ENCODE assay signal across 8 cellular contexts in the genomic region with DNA sequence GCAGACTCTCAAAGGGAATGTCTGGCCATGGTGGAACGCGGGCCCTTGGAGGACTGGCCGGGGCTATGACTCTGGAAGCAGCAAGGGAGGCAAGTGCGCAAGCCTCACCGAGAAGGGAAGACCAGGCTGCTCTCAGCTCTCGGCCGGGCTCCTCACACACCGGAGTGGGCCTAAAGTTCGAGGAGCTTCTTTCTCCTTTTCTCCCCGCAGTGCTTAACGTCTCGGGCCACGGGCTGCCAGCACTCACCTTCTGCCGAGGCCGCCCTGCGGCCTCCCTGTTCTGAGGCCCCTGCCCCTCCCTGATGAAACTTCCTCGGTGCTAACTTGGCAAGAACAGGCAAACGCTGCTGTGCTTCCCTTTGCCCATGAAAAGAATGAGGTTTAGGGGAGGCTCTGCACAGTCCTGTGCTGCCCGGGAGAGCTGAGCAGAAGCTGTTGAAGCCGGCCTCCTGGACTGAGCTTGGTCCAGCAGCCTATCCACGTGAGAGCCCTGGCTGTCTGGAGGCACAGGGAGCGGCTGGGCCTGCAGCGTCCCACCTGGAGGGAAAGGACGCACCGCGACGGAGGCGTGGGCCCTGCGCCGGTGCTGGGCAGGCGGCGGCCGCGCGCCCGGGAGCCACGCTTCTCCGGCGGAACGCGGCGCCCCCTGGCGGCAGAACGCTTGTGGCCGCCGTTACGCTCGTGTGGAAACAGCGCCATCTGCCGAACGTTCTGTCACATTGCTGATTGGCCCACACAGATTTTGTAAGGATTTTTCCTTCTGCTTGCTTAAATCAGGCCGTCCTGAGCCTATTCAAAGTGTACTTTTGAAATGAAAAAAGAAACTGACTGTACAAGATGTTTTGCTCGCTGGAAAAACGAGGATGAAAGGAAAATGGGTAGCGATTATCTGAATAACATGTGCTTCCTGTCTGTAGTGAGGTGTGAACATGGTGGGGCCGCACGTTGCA.
DNase-seq lines count a peak whose midpoint lies in the region; ATAC-seq and TF ChIP-seq lines count a peak whose summit lies in the region.

No MANE protein-coding gene starts in this region.

- H3K36me3 ChIP-seq in liver (ENCODE audit: control insufficient read depth in 4 of 4, insufficient read depth in 3 of 4, low read depth in 1 of 4, low read length in 3 of 4), result no peaks in the 10 kb centered on the region

- H3K27ac Mint-ChIP-seq in activated CD4-positive, alpha-beta T cell treated with anti-CD3 and anti-CD28 coated beads, Interleukin-2, amount 10 ng/mL, durations not matched to agents 24 days and 14 days, result no peak overlapping the region

- TF ChIP-seq CTCF in AG10803 (conservative IDR thresholded peaks at IDR 0.05; ENCODE audit: low read length), result peak; percentile 86
- peak; percentile 99 for TF ChIP-seq CTCF in coronary artery (IDR thresholded peaks at IDR 0.05)
- TF ChIP-seq CTCF in liver (IDR thresholded peaks at IDR 0.05; ENCODE audit: low read depth, low read length, missing input control), result peak; percentile 100

- no peaks in the 10 kb centered on the region for H3K36me3 Mint-ChIP-seq in activated CD4-positive, alpha-beta T cell treated with anti-CD3 and anti-CD28 coated beads, Interleukin-2, amount 10 ng/mL, durations not matched to agents 24 days and 14 days (ENCODE audit: low read depth)

- no peak overlapping the region for H3K4me3 Mint-ChIP-seq in activated CD4-positive, alpha-beta T cell treated with anti-CD3 and anti-CD28 coated beads, Interleukin-2, amount 10 ng/mL, durations not matched to agents 24 days and 14 days

- peaks cover 2% of the 10 kb centered on the region for H3K4me1 Mint-ChIP-seq in activated CD4-positive, alpha-beta T cell treated with anti-CD3 and anti-CD28 coated beads, Interleukin-2, amount 10 ng/mL, durations not matched to agents 24 days and 14 days

- H3K9ac ChIP-seq in liver (ENCODE audit: low read depth in 1 of 2, low read length in 2 of 2), result no peak overlapping the region

- intact Hi-C loops in activated CD4-positive, alpha-beta T cell treated with anti-CD3 and anti-CD28 coated beads, Interleukin-2, amount 10 ng/mL, durations not matched to agents 24 days and 14 days (cut with micrococcal nuclease), result loop anchor here (1.0 to 5.0 kb wide), 3 partner anchors 52 to 633 kb away; no protein-coding TSS in a partner anchor

- H3K9me3 ChIP-seq in liver (ENCODE audit: control insufficient read depth in 4 of 4, low read length in 3 of 4), result no peaks in the 10 kb centered on the region

- H3K4me3 ChIP-seq in AG10803 (ENCODE audit: low read length), result peak overlapping the region; percentile 38; the same call in 1 of the 2 replicates
- peak overlapping the region; percentile 55 for H3K4me3 ChIP-seq in coronary artery
- peak overlapping the region in 1 of 3 donors; percentile 13 for H3K4me3 ChIP-seq in liver (ENCODE audit: low read depth in 1 of 3, low read length in 3 of 3)

- WGBS in liver, result 21% methylated on average over 57 of the region's 57 CpGs

- TF ChIP-seq RAD21 in liver (IDR thresholded peaks at IDR 0.05), result peak; percentile 85 to 88

- peaks cover 1 to 7% (median 4%) of the 10 kb centered on the region in 4 donors for H3K4me1 ChIP-seq in liver (ENCODE audit: control insufficient read depth in 4 of 4, insufficient read depth in 4 of 4, low read length in 3 of 4)

- DNase-seq in AG10803 (ENCODE audit: low read depth), result peak; percentile 62
- DNase-seq in NCI-H226, result peak; percentile 24
- peak; percentile 94 for DNase-seq in activated CD4-positive, alpha-beta T cell treated with anti-CD3 and anti-CD28 coated beads, Interleukin-2, amount 10 ng/mL, durations not matched to agents 24 days and 14 days
- no peak for DNase-seq in coronary artery (ENCODE audit: low spot score)
- peak; percentile 66 to 73 for DNase-seq in stimulated activated CD4-positive, alpha-beta T cell treated with anti-CD3 and anti-CD28 coated beads, Interleukin-4, amount 100 ng/mL, for 48 hours (ENCODE audit: low read depth in 2 of 2)

- no peaks in the 10 kb centered on the region for H3K9me3 Mint-ChIP-seq in activated CD4-positive, alpha-beta T cell treated with anti-CD3 and anti-CD28 coated beads, Interleukin-2, amount 10 ng/mL, durations not matched to agents 24 days and 14 days

- H3K27me3 ChIP-seq in liver (ENCODE audit: control insufficient read depth in 4 of 4, insufficient read depth in 4 of 4, low read length in 3 of 4), result no peaks in the 10 kb centered on the region

- H3K27ac ChIP-seq in coronary artery, result no peak overlapping the region
- H3K27ac ChIP-seq in liver (ENCODE audit: low read depth in 1 of 2, low read length in 2 of 2), result no peak overlapping the region

- ATAC-seq in GM18867 (IDR thresholded peaks at IDR 0.05; ENCODE audit: unreplicated experiment) (peak; percentile 93), HG03097 (IDR thresholded peaks at IDR 0.05; ENCODE audit: low FRiP score, unreplicated experiment) (peak; percentile 63)

- H3K27me3 Mint-ChIP-seq in activated CD4-positive, alpha-beta T cell treated with anti-CD3 and anti-CD28 coated beads, Interleukin-2, amount 10 ng/mL, durations not matched to agents 24 days and 14 days, result peaks cover 16% of the 10 kb centered on the region

TF ChIP-seq in liver, 16 proteins besides CTCF, POLR2A, EP300 and RAD21:
- TF ChIP-seq, protein P1, sequence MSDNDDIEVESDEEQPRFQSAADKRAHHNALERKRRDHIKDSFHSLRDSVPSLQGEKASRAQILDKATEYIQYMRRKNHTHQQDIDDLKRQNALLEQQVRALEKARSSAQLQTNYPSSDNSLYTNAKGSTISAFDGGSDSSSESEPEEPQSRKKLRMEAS (IDR thresholded peaks at IDR 0.05), result no peak
- TF ChIP-seq GABPA (IDR thresholded peaks at IDR 0.05 in 1 of 2, conservative IDR thresholded peaks at IDR 0.05 in 1 of 2) (no peak), HNF4G (IDR thresholded peaks at IDR 0.05) (no peak), TAF1 (conservative IDR thresholded peaks at IDR 0.05) (no peak)
- TF ChIP-seq, protein P2, sequence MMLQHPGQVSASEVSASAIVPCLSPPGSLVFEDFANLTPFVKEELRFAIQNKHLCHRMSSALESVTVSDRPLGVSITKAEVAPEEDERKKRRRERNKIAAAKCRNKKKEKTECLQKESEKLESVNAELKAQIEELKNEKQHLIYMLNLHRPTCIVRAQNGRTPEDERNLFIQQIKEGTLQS (IDR thresholded peaks at IDR 0.05), result no peak
